In genomic region chr10:121213436-121213835, GRCh38 we compare ENCODE assay signal across 10 cellular contexts.
"Had no signal": no experiment of that assay in that cellular context is flagged by ENCODE, and none has a peak within 500 bp of the region (broad histone marks: within the 10 kb centered on the region; RNA-seq: fewer than 3 reads in every experiment).

No MANE protein-coding gene starts in this region.

- H3K9ac ChIP-seq: GM23248, KMS-11 had no signal

- H3K4me2 ChIP-seq: KMS-11 had no signal

- DNase-seq: GM23248, GOT3, H9, HCEC 1CT, HFFc6, Karpas-422, KBM-7 had no signal

- FAIRE-seq: H54, HTR-8/SVneo had no signal

- H3K27ac ChIP-seq: GM23248, KMS-11 had no signal

- H2AFZ ChIP-seq: GM23248 had no signal

- H3K4me3 ChIP-seq: GM23248 had no signal
